ENCODE assay signal across 8 cellular contexts in the genomic region with DNA sequence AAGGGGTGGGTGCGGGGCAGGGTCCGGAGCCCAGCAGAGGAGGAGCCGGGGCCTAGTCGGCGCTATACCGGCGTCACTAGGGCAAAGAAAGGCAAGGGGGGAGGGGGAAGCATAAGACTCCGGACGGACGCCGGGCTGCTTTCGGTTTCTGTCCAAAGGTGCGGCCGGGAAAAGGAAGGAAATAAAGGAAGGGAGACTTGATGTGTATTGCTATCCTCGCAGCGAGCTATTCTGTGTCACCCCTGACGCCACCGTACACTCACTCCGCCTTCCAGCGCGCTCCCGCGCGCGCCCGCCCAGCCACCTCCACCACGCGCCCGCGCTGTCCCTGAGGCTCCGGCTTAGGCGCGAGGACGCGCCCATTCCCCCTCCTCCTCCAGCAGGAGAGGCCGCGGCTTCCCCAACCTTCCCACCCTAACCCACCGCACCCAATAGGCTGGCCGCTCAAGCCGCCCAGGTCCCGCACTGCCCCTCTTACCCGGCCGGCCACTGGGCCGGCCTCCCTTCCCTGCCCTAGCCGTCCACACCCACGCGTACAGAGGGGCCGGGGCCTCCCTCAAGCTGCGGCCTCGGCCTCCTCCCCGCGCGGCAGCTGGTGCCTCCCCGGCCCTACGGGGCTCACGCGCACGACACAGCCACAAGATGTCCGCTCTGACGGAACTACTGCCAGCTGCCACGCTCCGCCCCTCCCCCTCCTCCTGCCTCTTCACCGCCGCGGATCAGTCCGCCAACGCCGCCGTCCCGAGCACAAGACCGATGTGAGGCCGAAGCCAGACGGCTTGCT. TPM values are rescaled to one million over a fixed set of nuclear protein-coding genes. Genes with fewer than 3 reads are reported as not detected.
DNase-seq lines count a peak whose midpoint lies in the region; ATAC-seq and TF ChIP-seq lines count a peak whose summit lies in the region.

A gene (minus strand): TSS at position 662 of the 784 bp plus-strand sequence. CDS start 1,043 bp downstream, outside the sequence.

- H3K23ac ChIP-seq in trophoblast cell (ENCODE audit: low read length) = no peak within 1 kb of the TSS

- TF ChIP-seq POLR2A in GM10847 (IDR thresholded peaks at IDR 0.05; ENCODE audit: extremely low read depth, insufficient read length) (peak; percentile 80), transverse colon (IDR thresholded peaks at IDR 0.05) (peak; percentile 92)

- H4K8ac ChIP-seq in trophoblast cell (ENCODE audit: low read depth, low read length) = peak within 1 kb of the TSS; percentile 83

- peaks cover 0 to 4% of the 10 kb centered on the region in 2 experiments for H3K4me1 ChIP-seq in trophoblast cell (ENCODE audit: control insufficient read depth in 1 of 2, insufficient read depth in 2 of 2, low read length in 2 of 2)
- peaks cover 9 to 40% (median 34%) of the 10 kb centered on the region in 4 donors for H3K4me1 ChIP-seq in transverse colon

- H2AFZ ChIP-seq in trophoblast cell (ENCODE audit: insufficient read depth, low read length, poor library complexity) = peak within 1 kb of the TSS; percentile 78

- H3K4me3 ChIP-seq in trophoblast cell (ENCODE audit: low read depth, low read length) (peak within 1 kb of the TSS; percentile 92), transverse colon (peak within 1 kb of the TSS; percentile 86 to 98 (median 95))

- DNase-seq in NCI-H1105 treated with DMSO at 0.1 percent for 48 hours (lab: John Stamatoyannopoulos, UW) (peak; percentile 82), SKM-1 treated with dmso at 0.1 percent for 144 hours (lab: John Stamatoyannopoulos, UW; ENCODE audit: unreplicated experiment) (peak; percentile 93), Right ventricle myocardium superior (peak; percentile 95), trophoblast cell (peak; percentile 93 to 94), transverse colon (peak; percentile 96)
- peak; percentile 91 for DNase-seq in activated naive CD8-positive, alpha-beta T cell treated with anti-CD3 and anti-CD28 coated beads, Interleukin-2, amount 50 U/mL, for 16 hours (ENCODE audit: low read depth, low spot score)

- H3K4me2 ChIP-seq in trophoblast cell (ENCODE audit: low read length) = peak within 1 kb of the TSS; percentile 66

- intact Hi-C loops in Right ventricle myocardium superior (cut with DNase I) = loop anchor here (5.0 kb wide), 2 partner anchors 40 to 65 kb away; a partner anchor contains a TSS
- intact Hi-C loops in transverse colon (cut with DNase I; ENCODE audit: low total_unique reads) = loop anchor here (2.0 kb wide), 1 partner anchor 42 kb away; a partner anchor contains a TSS

- peak within 1 kb of the TSS; percentile 98 for H4K12ac ChIP-seq in trophoblast cell (ENCODE audit: low read depth, low read length)

- peak in 1 of 5 experiments; percentile 19 for TF ChIP-seq CTCF in transverse colon (IDR thresholded peaks at IDR 0.05)

- H3K36me3 ChIP-seq in trophoblast cell (ENCODE audit: control insufficient read depth in 1 of 2, insufficient read depth in 2 of 2, low read length in 2 of 2) (no peaks in the 10 kb centered on the region), transverse colon (no peaks in the 10 kb centered on the region)

- H4K91ac ChIP-seq in trophoblast cell (ENCODE audit: low read depth, low read length) = peak within 1 kb of the TSS; percentile 99

- H3K18ac ChIP-seq in trophoblast cell (ENCODE audit: low read length) = peak within 1 kb of the TSS; percentile 98

- ATAC-seq in HG02623 (IDR thresholded peaks at IDR 0.05; ENCODE audit: unreplicated experiment) (peak; percentile 24), Right ventricle myocardium superior (ENCODE audit: poor library complexity) (peak; percentile 80)

- peak; percentile 12 for TF ChIP-seq EP300 in transverse colon (IDR thresholded peaks at IDR 0.05; ENCODE audit: low read depth)

- H2BK12ac ChIP-seq in trophoblast cell (ENCODE audit: low read length) = peak within 1 kb of the TSS; percentile 46

- peak within 1 kb of the TSS; percentile 100 for H3K9ac ChIP-seq in trophoblast cell (ENCODE audit: low read length)

- in situ Hi-C loops in transverse colon (cut with MboI; ENCODE audit: low pct_ligation_motif_present in 1 of 4, low pct_unique_long_range_greater_than_20kb in 1 of 4, low sequenced_read_pairs in 3 of 4) = loop anchor here in 1 of 4 donors (25.0 kb wide), 1 partner anchor 185 kb away; a partner anchor contains a TSS

- H3K27me3 ChIP-seq in trophoblast cell (ENCODE audit: insufficient read depth, low read length) (no peaks in the 10 kb centered on the region), transverse colon (no peaks in the 10 kb centered on the region)

- H3K79me1 ChIP-seq in trophoblast cell (ENCODE audit: low read length) = peaks cover 25% of the 10 kb centered on the region

- peak within 1 kb of the TSS; percentile 93 for H3K4ac ChIP-seq in trophoblast cell (ENCODE audit: low read depth, low read length)

- peaks cover 20% of the 10 kb centered on the region for H3K79me2 ChIP-seq in trophoblast cell (ENCODE audit: control insufficient read depth, insufficient read depth, low read length, poor library complexity)

- H3K9me3 ChIP-seq in trophoblast cell (ENCODE audit: insufficient read depth, low read depth, low read length) = no peaks in the 10 kb centered on the region
- no peaks in the 10 kb centered on the region for H3K9me3 ChIP-seq in transverse colon

- no CpG with 5 or more reads among the region's 73 CpGs for WGBS in trophoblast cell (ENCODE audit: extremely low coverage, insufficient coverage, insufficient read length)
- WGBS in transverse colon (ENCODE audit: low coverage in 1 of 2), 2 donors = 0 to 1% methylated on average over 14 to 58 of the region's 73 CpGs

- H2AK5ac ChIP-seq in trophoblast cell (ENCODE audit: low read length) = peak within 1 kb of the TSS; percentile 82

- peak within 1 kb of the TSS; percentile 87 for H2BK5ac ChIP-seq in trophoblast cell (ENCODE audit: low read depth, low read length, poor library complexity)

- peak within 1 kb of the TSS; percentile 50 for H2BK120ac ChIP-seq in trophoblast cell (ENCODE audit: insufficient read depth, low read length, poor library complexity)

- peak within 1 kb of the TSS; percentile 97 for H3K14ac ChIP-seq in trophoblast cell (ENCODE audit: low read length)

- H3K27ac ChIP-seq in trophoblast cell (ENCODE audit: low read depth, low read length) (peak within 1 kb of the TSS; percentile 99), transverse colon (peak within 1 kb of the TSS; percentile 99 to 100 (median 100))

RNA-seq across cellular contexts. Expression of the gene that starts here (rescaled TPM):
- total RNA-seq in Right ventricle myocardium superior = 262 TPM
- 864 and 871 TPM in 2 replicates for polyA plus RNA-seq in trophoblast cell (2013)
- total RNA-seq in transverse colon = 100 to 1,000 TPM; 154 to 316 (median 267) TPM

Comparison
In these comparisons a context has a peak if more than half of its experiments do, and no peak if none do; other contexts are left out.
1. Peak in every context shown above with its lines: DNase-seq, ATAC-seq, H3K4me3 ChIP-seq and H3K27ac ChIP-seq.